ENCODE assay signal across 8 cellular contexts in the genomic region with DNA sequence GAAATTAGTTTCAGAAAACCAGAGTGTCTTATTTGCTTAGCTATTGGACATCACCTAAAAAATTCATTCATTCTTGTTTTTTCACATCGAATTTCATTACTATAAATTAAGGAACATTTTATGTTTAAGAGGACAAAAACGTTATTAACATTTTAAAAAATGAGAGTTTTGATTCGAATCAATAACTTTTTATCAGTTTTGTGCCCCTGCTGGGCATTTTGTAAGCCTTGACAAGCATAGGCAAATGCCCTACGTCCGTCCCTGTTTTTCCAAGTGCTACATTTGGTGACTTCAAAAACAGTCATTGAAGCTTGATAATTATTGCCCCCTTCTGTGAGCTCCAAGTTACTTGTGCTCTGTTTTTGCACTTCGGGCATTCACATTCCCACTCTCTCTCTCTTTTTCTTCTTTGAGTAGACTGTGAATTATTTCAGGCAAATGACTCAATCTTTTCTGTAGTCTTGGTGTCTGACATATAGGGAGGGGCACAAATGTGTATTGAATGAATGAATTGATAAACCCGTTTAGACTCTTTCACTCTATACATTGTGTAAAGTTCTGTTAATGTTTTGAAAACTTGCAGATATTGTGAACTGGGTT. TPM values are rescaled to one million over a fixed set of nuclear protein-coding genes. Genes with fewer than 3 reads are reported as not detected.
DNase-seq lines count a peak whose midpoint lies in the region; ATAC-seq, FAIRE-seq and TF ChIP-seq lines count a peak whose summit lies in the region.

No MANE protein-coding gene starts in this region.

- intact Hi-C loops in CD14-positive monocyte (cut with micrococcal nuclease), result loop anchor here (5.0 kb wide), 2 partner anchors 39 to 54 kb away; partner anchors contain the start of gene SLC25A3 (in 1 of the 2)
- intact Hi-C loops in body of pancreas (cut with DNase I), result loop anchor here (10.0 kb wide), 1 partner anchor 61 kb away; no protein-coding TSS in a partner anchor

- H3K4me1 Mint-ChIP-seq in CD14-positive monocyte, result peaks cover 52% of the 10 kb centered on the region
- H3K4me1 Mint-ChIP-seq in activated naive CD8-positive, alpha-beta T cell treated with anti-CD3 and anti-CD28 coated beads, Interleukin-2, amount 50 U/mL, for 24 hours, result peaks cover 34% of the 10 kb centered on the region

- H3K9me3 Mint-ChIP-seq in CD14-positive monocyte, result no peaks in the 10 kb centered on the region
- no peaks in the 10 kb centered on the region for H3K9me3 Mint-ChIP-seq in activated naive CD8-positive, alpha-beta T cell treated with anti-CD3 and anti-CD28 coated beads, Interleukin-2, amount 50 U/mL, for 24 hours

- FAIRE-seq in HTR-8/SVneo (lab: Jason Lieb, UNC), result no peak

- no peak for ATAC-seq in activated naive CD8-positive, alpha-beta T cell treated with anti-CD3 and anti-CD28 coated beads, Interleukin-2, amount 50 U/mL, for 24 hours
- ATAC-seq in body of pancreas, result no peak

- peak overlapping the region; percentile 97 to 99 for H3K4me3 Mint-ChIP-seq in CD14-positive monocyte
- peak overlapping the region; percentile 94 for H3K4me3 Mint-ChIP-seq in activated naive CD8-positive, alpha-beta T cell treated with anti-CD3 and anti-CD28 coated beads, Interleukin-2, amount 50 U/mL, for 24 hours

- no peak for TF ChIP-seq POLR2A in suprapubic skin (IDR thresholded peaks at IDR 0.05)
- TF ChIP-seq POLR2A in body of pancreas (IDR thresholded peaks at IDR 0.05), result no peak

- H3K27me3 Mint-ChIP-seq in CD14-positive monocyte (ENCODE audit: low read depth in 3 of 3), result no peaks in the 10 kb centered on the region
- no peaks in the 10 kb centered on the region for H3K27me3 Mint-ChIP-seq in activated naive CD8-positive, alpha-beta T cell treated with anti-CD3 and anti-CD28 coated beads, Interleukin-2, amount 50 U/mL, for 24 hours

- no peaks in the 10 kb centered on the region for H3K9me3 ChIP-seq in suprapubic skin
- H3K9me3 ChIP-seq in body of pancreas, result no peaks in the 10 kb centered on the region

- H3K27me3 ChIP-seq in suprapubic skin (no peaks in the 10 kb centered on the region), body of pancreas (no peaks in the 10 kb centered on the region)

- peak overlapping the region; percentile 31 to 95 (median 88) for H3K27ac Mint-ChIP-seq in CD14-positive monocyte
- peak overlapping the region; percentile 37 for H3K27ac Mint-ChIP-seq in activated naive CD8-positive, alpha-beta T cell treated with anti-CD3 and anti-CD28 coated beads, Interleukin-2, amount 50 U/mL, for 24 hours

- H3K27ac ChIP-seq in suprapubic skin (peak overlapping the region; percentile 72), body of pancreas (peak overlapping the region in 2 of 4 donors; percentile 67 to 88)

- TF ChIP-seq EP300 in suprapubic skin (IDR thresholded peaks at IDR 0.05), result no peak

- H3K36me3 Mint-ChIP-seq in CD14-positive monocyte, result peaks cover 34 to 36% of the 10 kb centered on the region in 2 donors
- peaks cover 12% of the 10 kb centered on the region for H3K36me3 Mint-ChIP-seq in activated naive CD8-positive, alpha-beta T cell treated with anti-CD3 and anti-CD28 coated beads, Interleukin-2, amount 50 U/mL, for 24 hours (ENCODE audit: low read depth)

- TF ChIP-seq CTCF in CD14-positive monocyte (IDR thresholded peaks at IDR 0.05) (no peak), suprapubic skin (IDR thresholded peaks at IDR 0.05) (no peak), body of pancreas (IDR thresholded peaks at IDR 0.05) (peak in 2 of 7 experiments; percentile 8 to 18)

- H3K4me1 ChIP-seq in suprapubic skin (peaks cover 27% of the 10 kb centered on the region), body of pancreas (peaks cover 19% of the 10 kb centered on the region)

- no peak for DNase-seq in CD14-positive monocyte (ENCODE audit: low spot score)
- peak; percentile 13 for DNase-seq in HTR-8/SVneo (ENCODE audit: insufficient read length, low spot score)
- no peak for DNase-seq in activated naive CD8-positive, alpha-beta T cell treated with anti-CD3 and anti-CD28 coated beads, Interleukin-2, amount 50 U/mL, for 24 hours
- DNase-seq in kidney glomerular epithelial cell (lab: John Stamatoyannopoulos, UW), result peak; percentile 37
- no peak for DNase-seq in suprapubic skin (ENCODE audit: low spot score in 2 of 2)
- DNase-seq in body of pancreas, result no peak
- DNase-seq in ecto neural progenitor cell (ENCODE audit: low spot score), result no peak
- no peak for DNase-seq in cerebellar nuclear complex (lab: John Stamatoyannopoulos, UW)

- peaks cover 26% of the 10 kb centered on the region for H3K36me3 ChIP-seq in suprapubic skin
- peaks cover 5 to 8% of the 10 kb centered on the region in 2 donors for H3K36me3 ChIP-seq in body of pancreas (replicated peaks in 1 of 2; ENCODE audit: insufficient read depth in 1 of 2, low read depth in 2 of 2)

- H3K4me3 ChIP-seq in suprapubic skin (peak overlapping the region; percentile 67), body of pancreas (peak overlapping the region in 1 of 2 donors; percentile 94)

- WGBS in suprapubic skin, result 6% methylated on average over 7 of the region's 7 CpGs
- WGBS in body of pancreas, 2 donors, result 4% methylated on average over 7 of the region's 7 CpGs

RNA-seq across cellular contexts. Expression of gene APAF1, which starts 1.2 kb away (rescaled TPM):
- 10 to 100 TPM; 29.5 to 36.7 TPM for polyA plus RNA-seq in CD14-positive monocyte
- total RNA-seq in suprapubic skin (10 to 100 TPM in 3 of 4 donors, 1 to 10 TPM in 1; 6.2 to 19.7 (median 11.5) TPM), body of pancreas (10 to 100 TPM in 1 of 2 donors, 1 to 10 TPM in 1; 5.9 to 12.2 TPM)

RNA-seq across cellular contexts. Expression of gene IKBIP, which starts 1.7 kb away (rescaled TPM):
- polyA plus RNA-seq in CD14-positive monocyte, result 10 to 100 TPM; 18.4 to 22.1 TPM
- total RNA-seq in suprapubic skin (1 to 10 TPM; 2.5 to 4.0 (median 3.4) TPM), body of pancreas (1 to 10 TPM; 2.3 to 6.2 TPM)

RNA-seq across cellular contexts. Expression of gene SLC25A3, which starts 52.8 kb away (rescaled TPM):
- polyA plus RNA-seq in CD14-positive monocyte, result 100 to 1,000 TPM; 342 to 453 TPM
- total RNA-seq in suprapubic skin (100 to 1,000 TPM; 375 to 558 (median 498) TPM), body of pancreas (100 to 1,000 TPM; 202 to 291 TPM)

Comparison
In these comparisons a context has a peak if more than half of its experiments do, and no peak if none do; other contexts are left out.
1. DNase-seq: peak in HTR-8/SVneo (single experiment) and kidney glomerular epithelial cell (single experiment); none in CD14-positive monocyte (single experiment), activated naive CD8-positive, alpha-beta T cell treated with anti-CD3 and anti-CD28 coated beads, Interleukin-2, amount 50 U/mL, for 24 hours (single experiment), suprapubic skin (0 of 2), body of pancreas (0 of 4), ecto neural progenitor cell (single experiment) and cerebellar nuclear complex (0 of 2).